9 cellular contexts compared by ENCODE assay signal in the genomic region with DNA sequence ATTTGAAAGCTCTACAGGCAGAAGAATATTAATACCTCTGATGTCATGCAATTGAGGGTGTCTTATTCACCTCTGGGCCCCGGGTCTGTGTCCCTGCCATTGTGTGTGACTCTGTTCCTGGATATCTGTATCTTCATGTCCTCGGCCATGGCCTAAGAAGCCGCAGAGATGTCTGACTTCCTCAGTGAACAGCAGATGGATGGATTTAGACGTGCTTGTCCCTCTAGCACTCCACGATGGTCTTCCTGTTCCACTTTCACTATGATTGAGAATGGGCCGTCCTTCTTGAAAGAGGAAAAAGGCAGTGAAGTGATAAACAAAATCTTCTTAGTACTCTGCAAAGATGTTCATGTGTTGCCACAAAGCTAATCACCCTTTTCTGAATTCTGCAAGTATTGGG.
A peak's percentile ranks its signal among the peaks of the same experiment; 100 is the strongest.
DNase-seq lines count a peak whose midpoint lies in the region; ATAC-seq, FAIRE-seq and TF ChIP-seq lines count a peak whose summit lies in the region.
"Had no signal": no experiment of that assay in that cellular context is flagged by ENCODE, and none has a peak within 500 bp of the region (broad histone marks: within the 10 kb centered on the region; RNA-seq: fewer than 3 reads in every experiment).

No MANE protein-coding gene starts in this region.

- FAIRE-seq in astrocyte (lab: Jason Lieb, UNC): no peak
- FAIRE-seq: TTC549 had no signal

- no peak overlapping the region for H3K4me3 ChIP-seq in astrocyte (ENCODE audit: insufficient read depth, low read depth, low read length)
- H3K4me3 ChIP-seq in testis: no peak overlapping the region
- no peak overlapping the region for H3K4me3 ChIP-seq in WERI-Rb-1 (ENCODE audit: low read depth, low read length)
- H3K4me3 ChIP-seq in vagina: no peak overlapping the region

- H3K4me2 ChIP-seq in astrocyte (ENCODE audit: low read length): no peak overlapping the region

- peaks cover 12 to 33% of the 10 kb centered on the region in 2 donors for H3K36me3 Mint-ChIP-seq in CD14-positive monocyte
- peaks cover 7% of the 10 kb centered on the region for H3K36me3 Mint-ChIP-seq in astrocyte (ENCODE audit: low read depth, unreplicated experiment)

- H3K9ac ChIP-seq in astrocyte (ENCODE audit: low read length): no peak overlapping the region

- H2AFZ ChIP-seq in astrocyte (ENCODE audit: low read depth, low read length): no peak overlapping the region

- peaks cover 69% of the 10 kb centered on the region for H3K4me1 Mint-ChIP-seq in CD14-positive monocyte
- peaks cover 32% of the 10 kb centered on the region for H3K4me1 Mint-ChIP-seq in astrocyte (ENCODE audit: low read depth, unreplicated experiment)

- H3K4me3 Mint-ChIP-seq in CD14-positive monocyte (peak overlapping the region; percentile 70 to 74), astrocyte (ENCODE audit: unreplicated experiment) (no peak overlapping the region)

- H3K79me2 ChIP-seq in astrocyte (ENCODE audit: insufficient read depth, low read length): no peaks in the 10 kb centered on the region

- WGBS in testis, 2 donors: 71 to 81% methylated on average over 6 of the region's 6 CpGs

- H4K20me1 ChIP-seq in astrocyte (ENCODE audit: insufficient read depth, low read length): peaks cover 58% of the 10 kb centered on the region

- peak overlapping the region; percentile 84 to 97 (median 94) for H3K27ac Mint-ChIP-seq in CD14-positive monocyte
- H3K27ac Mint-ChIP-seq in astrocyte (ENCODE audit: unreplicated experiment): peak overlapping the region; percentile 49

- no peaks in the 10 kb centered on the region for H3K9me3 ChIP-seq in astrocyte (ENCODE audit: insufficient read depth, low read depth, low read length)
- H3K9me3 ChIP-seq in testis: no peaks in the 10 kb centered on the region
- no peaks in the 10 kb centered on the region for H3K9me3 ChIP-seq in WERI-Rb-1 (ENCODE audit: severe bottlenecking)
- H3K9me3 ChIP-seq in vagina: no peaks in the 10 kb centered on the region

- peak; percentile 39 for ATAC-seq in GM19324 (IDR thresholded peaks at IDR 0.05; ENCODE audit: low FRiP score, unreplicated experiment)
- peak; percentile 54 for ATAC-seq in HG03196 (IDR thresholded peaks at IDR 0.05; ENCODE audit: unreplicated experiment)
- no peak for ATAC-seq in foreskin keratinocyte

- H3K27me3 ChIP-seq in astrocyte (ENCODE audit: insufficient read depth, low read length) (no peaks in the 10 kb centered on the region), testis (no peaks in the 10 kb centered on the region), WERI-Rb-1 (ENCODE audit: insufficient read depth, low read depth, severe bottlenecking) (no peaks in the 10 kb centered on the region), foreskin keratinocyte (no peaks in the 10 kb centered on the region), vagina (no peaks in the 10 kb centered on the region)

- DNase-seq in CD14-positive monocyte (ENCODE audit: low spot score) (no peak), astrocyte (ENCODE audit: low read depth) (no peak), testis (peak; percentile 39), WERI-Rb-1 (no peak), foreskin keratinocyte (no peak), vagina (ENCODE audit: extremely low spot score in 2 of 2) (no peak)

- H3K27ac ChIP-seq in astrocyte (ENCODE audit: low read depth, low read length): no peak overlapping the region
- H3K27ac ChIP-seq in testis: no peak overlapping the region
- no peak overlapping the region for H3K27ac ChIP-seq in WERI-Rb-1
- H3K27ac ChIP-seq in foreskin keratinocyte: no peak overlapping the region
- H3K27ac ChIP-seq in vagina: no peak overlapping the region

- no peak for TF ChIP-seq POLR2A in testis (IDR thresholded peaks at IDR 0.05)
- TF ChIP-seq POLR2A in vagina (IDR thresholded peaks at IDR 0.05): no peak

- no peaks in the 10 kb centered on the region for H3K27me3 Mint-ChIP-seq in CD14-positive monocyte (ENCODE audit: low read depth in 3 of 3)
- no peaks in the 10 kb centered on the region for H3K27me3 Mint-ChIP-seq in astrocyte (ENCODE audit: low read depth, unreplicated experiment)

- TF ChIP-seq CTCF in CD14-positive monocyte (IDR thresholded peaks at IDR 0.05) (no peak), astrocyte (IDR thresholded peaks at IDR 0.05; ENCODE audit: insufficient read depth, low read depth, low read length) (no peak), testis (IDR thresholded peaks at IDR 0.05) (no peak), WERI-Rb-1 (IDR thresholded peaks at IDR 0.05; ENCODE audit: low read depth, low read length) (no peak), foreskin keratinocyte (conservative IDR thresholded peaks at IDR 0.05) (no peak), vagina (IDR thresholded peaks at IDR 0.05) (no peak)

- intact Hi-C loops in CD14-positive monocyte (cut with micrococcal nuclease) (loop anchor here in 1 of 2 donors (10.0 kb wide), 1 partner anchor 276 kb away; no protein-coding TSS in a partner anchor), testis (cut with DNase I; ENCODE audit: low total_unique reads) (no loop called here), vagina (cut with DNase I) (no loop called here)

- H3K9me3 Mint-ChIP-seq in CD14-positive monocyte (no peaks in the 10 kb centered on the region), astrocyte (ENCODE audit: unreplicated experiment) (peaks cover 4% of the 10 kb centered on the region)

- H3K36me3 ChIP-seq in astrocyte (ENCODE audit: insufficient read depth, low read length) (no peaks in the 10 kb centered on the region), testis (ENCODE audit: low read depth, missing control alignments) (no peaks in the 10 kb centered on the region), WERI-Rb-1 (no peaks in the 10 kb centered on the region), vagina (no peaks in the 10 kb centered on the region)

- H3K4me1 ChIP-seq in astrocyte (ENCODE audit: insufficient read depth, low read length) (peaks cover 9% of the 10 kb centered on the region), testis (peaks cover 6% of the 10 kb centered on the region), foreskin keratinocyte (peaks cover 7% of the 10 kb centered on the region), vagina (peaks cover 28% of the 10 kb centered on the region)
